1 cellular context compared by ENCODE assay signal in the genomic region with DNA sequence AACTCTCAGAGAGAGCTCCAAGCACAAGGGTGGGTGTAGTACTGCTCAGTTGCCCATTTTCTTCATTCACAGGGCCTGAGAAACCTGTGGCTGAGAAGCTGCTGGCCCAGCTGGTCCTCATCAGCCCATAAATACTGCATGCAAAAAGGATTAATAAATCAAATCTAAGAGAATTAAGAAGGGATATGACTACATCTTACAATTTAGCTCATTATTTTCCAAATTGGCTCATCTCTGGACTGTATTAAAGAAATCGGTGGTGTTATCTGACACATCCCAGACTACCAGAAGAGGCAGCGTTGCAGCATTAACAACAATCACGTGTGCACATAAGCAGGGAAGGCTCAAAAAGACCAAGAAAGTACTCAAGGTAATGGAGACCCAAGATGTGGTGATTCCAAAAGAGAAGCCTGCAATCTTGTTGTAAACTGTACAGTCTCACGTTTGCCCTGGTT.
TF ChIP-seq lines count a peak whose summit lies in the region.

No MANE protein-coding gene starts in this region.

TF ChIP-seq in K562, 482 proteins besides CTCF, POLR2A, EP300 and RAD21 (continued from another document and continues in another):
- TF ChIP-seq, protein P1, sequence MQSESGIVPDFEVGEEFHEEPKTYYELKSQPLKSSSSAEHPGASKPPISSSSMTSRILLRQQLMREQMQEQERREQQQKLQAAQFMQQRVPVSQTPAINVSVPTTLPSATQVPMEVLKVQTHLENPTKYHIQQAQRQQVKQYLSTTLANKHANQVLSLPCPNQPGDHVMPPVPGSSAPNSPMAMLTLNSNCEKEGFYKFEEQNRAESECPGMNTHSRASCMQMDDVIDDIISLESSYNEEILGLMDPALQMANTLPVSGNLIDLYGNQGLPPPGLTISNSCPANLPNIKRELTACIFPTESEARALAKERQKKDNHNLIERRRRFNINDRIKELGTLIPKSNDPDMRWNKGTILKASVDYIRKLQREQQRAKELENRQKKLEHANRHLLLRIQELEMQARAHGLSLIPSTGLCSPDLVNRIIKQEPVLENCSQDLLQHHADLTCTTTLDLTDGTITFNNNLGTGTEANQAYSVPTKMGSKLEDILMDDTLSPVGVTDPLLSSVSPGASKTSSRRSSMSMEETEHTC (IDR thresholded peaks at IDR 0.05) = peak; percentile 79
- no peak for TF ChIP-seq ZBTB1 (CRISPR knock-in tag; IDR thresholded peaks at IDR 0.05; ENCODE audit: borderline replicate concordance, low read depth)
- TF ChIP-seq ESRRB (CRISPR knock-in tag; IDR thresholded peaks at IDR 0.05; ENCODE audit: borderline replicate concordance) = no peak
- no peak for TF ChIP-seq ZNF121 (CRISPR knock-in tag; conservative IDR thresholded peaks at IDR 0.05)
- no peak for TF ChIP-seq ZNF586 (CRISPR knock-in tag; conservative IDR thresholded peaks at IDR 0.05)
- TF ChIP-seq E2F8 (IDR thresholded peaks at IDR 0.05; ENCODE audit: low read depth, partially characterized antibody) = no peak
- peak; percentile 60 for TF ChIP-seq CEBPB (tag; IDR thresholded peaks at IDR 0.05)
- TF ChIP-seq FOXK2 (conservative IDR thresholded peaks at IDR 0.05 in 1 of 2, IDR thresholded peaks at IDR 0.05 in 1 of 2; ENCODE audit: low read depth in 2 of 2) = 0 out of 4 replicates have a peak, but pooled peaks of 1 of the 2 experiments have one; percentile 22
- no peak for TF ChIP-seq ZNF41 (CRISPR knock-in tag; conservative IDR thresholded peaks at IDR 0.05)
- no peak for TF ChIP-seq XRCC3 (IDR thresholded peaks at IDR 0.05)
- no peak for TF ChIP-seq NEUROD1 (IDR thresholded peaks at IDR 0.05; ENCODE audit: borderline replicate concordance, low read depth, low read length, partially characterized antibody)
- no peak for TF ChIP-seq ZNF77 (CRISPR knock-in tag; IDR thresholded peaks at IDR 0.05)
- TF ChIP-seq DPF2 (IDR thresholded peaks at IDR 0.05) = 0 out of 2 replicates have a peak, but pooled peaks have one; percentile 22
- peak; percentile 80 for TF ChIP-seq ZNF592 (IDR thresholded peaks at IDR 0.05)
- TF ChIP-seq ZC3H8 (IDR thresholded peaks at IDR 0.05) = no peak
- no peak for TF ChIP-seq LEF1 (IDR thresholded peaks at IDR 0.05)
- no peak for TF ChIP-seq GTF3C2 (IDR thresholded peaks at IDR 0.05; ENCODE audit: borderline replicate concordance, extremely low read depth, insufficient read length)
- TF ChIP-seq RBFOX2 (IDR thresholded peaks at IDR 0.05; ENCODE audit: low read depth, low read length) = no peak
- TF ChIP-seq EHMT2 (IDR thresholded peaks at IDR 0.05) = peak; percentile 57; the same call in 1 of the 2 replicates
- no peak for TF ChIP-seq DDX20 (tag; IDR thresholded peaks at IDR 0.05; ENCODE audit: low read depth)
- TF ChIP-seq, protein P2, sequence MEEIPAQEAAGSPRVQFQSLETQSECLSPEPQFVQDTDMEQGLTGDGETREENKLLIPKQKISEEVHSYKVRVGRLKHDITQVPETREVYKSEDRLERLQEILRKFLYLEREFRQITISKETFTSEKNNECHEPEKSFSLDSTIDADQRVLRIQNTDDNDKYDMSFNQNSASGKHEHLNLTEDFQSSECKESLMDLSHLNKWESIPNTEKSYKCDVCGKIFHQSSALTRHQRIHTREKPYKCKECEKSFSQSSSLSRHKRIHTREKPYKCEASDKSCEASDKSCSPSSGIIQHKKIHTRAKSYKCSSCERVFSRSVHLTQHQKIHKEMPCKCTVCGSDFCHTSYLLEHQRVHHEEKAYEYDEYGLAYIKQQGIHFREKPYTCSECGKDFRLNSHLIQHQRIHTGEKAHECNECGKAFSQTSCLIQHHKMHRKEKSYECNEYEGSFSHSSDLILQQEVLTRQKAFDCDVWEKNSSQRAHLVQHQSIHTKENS (CRISPR knock-in tag; IDR thresholded peaks at IDR 0.05) = no peak
- TF ChIP-seq, protein P3, sequence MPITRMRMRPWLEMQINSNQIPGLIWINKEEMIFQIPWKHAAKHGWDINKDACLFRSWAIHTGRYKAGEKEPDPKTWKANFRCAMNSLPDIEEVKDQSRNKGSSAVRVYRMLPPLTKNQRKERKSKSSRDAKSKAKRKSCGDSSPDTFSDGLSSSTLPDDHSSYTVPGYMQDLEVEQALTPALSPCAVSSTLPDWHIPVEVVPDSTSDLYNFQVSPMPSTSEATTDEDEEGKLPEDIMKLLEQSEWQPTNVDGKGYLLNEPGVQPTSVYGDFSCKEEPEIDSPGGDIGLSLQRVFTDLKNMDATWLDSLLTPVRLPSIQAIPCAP (CRISPR knock-in tag; IDR thresholded peaks at IDR 0.05; ENCODE audit: borderline replicate concordance) = no peak
- TF ChIP-seq TCF7L2 (IDR thresholded peaks at IDR 0.05; ENCODE audit: low read depth, low read length) = no peak
- no peak for TF ChIP-seq ZMIZ1 (IDR thresholded peaks at IDR 0.05; ENCODE audit: low read depth in 2 of 2, low read length in 2 of 2)
- no peak for TF ChIP-seq SRF (CRISPR knock-in tag; IDR thresholded peaks at IDR 0.05)
- TF ChIP-seq KLF6 (CRISPR knock-in tag; IDR thresholded peaks at IDR 0.05; ENCODE audit: borderline replicate concordance) = no peak
- TF ChIP-seq BRD4 (IDR thresholded peaks at IDR 0.05) = no peak
- TF ChIP-seq ZNF507 (tag; conservative IDR thresholded peaks at IDR 0.05) = no peak
- TF ChIP-seq ZNF699 (CRISPR knock-in tag; IDR thresholded peaks at IDR 0.05; ENCODE audit: insufficient replicate concordance) = no peak
- TF ChIP-seq MYC (IDR thresholded peaks at IDR 0.05; ENCODE audit: low read depth, low read length) = peak; percentile 45; the same call in 1 of the 2 replicates
- no peak for TF ChIP-seq MYC (CRISPR knock-in tag; IDR thresholded peaks at IDR 0.05; ENCODE audit: borderline replicate concordance, low read depth)
- TF ChIP-seq, protein P4, sequence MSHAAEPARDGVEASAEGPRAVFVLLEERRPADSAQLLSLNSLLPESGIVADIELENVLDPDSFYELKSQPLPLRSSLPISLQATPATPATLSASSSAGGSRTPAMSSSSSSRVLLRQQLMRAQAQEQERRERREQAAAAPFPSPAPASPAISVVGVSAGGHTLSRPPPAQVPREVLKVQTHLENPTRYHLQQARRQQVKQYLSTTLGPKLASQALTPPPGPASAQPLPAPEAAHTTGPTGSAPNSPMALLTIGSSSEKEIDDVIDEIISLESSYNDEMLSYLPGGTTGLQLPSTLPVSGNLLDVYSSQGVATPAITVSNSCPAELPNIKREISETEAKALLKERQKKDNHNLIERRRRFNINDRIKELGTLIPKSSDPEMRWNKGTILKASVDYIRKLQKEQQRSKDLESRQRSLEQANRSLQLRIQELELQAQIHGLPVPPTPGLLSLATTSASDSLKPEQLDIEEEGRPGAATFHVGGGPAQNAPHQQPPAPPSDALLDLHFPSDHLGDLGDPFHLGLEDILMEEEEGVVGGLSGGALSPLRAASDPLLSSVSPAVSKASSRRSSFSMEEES (CRISPR knock-in tag; IDR thresholded peaks at IDR 0.05) = no peak
- TF ChIP-seq SUPT5H (IDR thresholded peaks at IDR 0.05) = no peak
- TF ChIP-seq TOE1 (IDR thresholded peaks at IDR 0.05; ENCODE audit: borderline replicate concordance) = peak; percentile 60; the same call in 1 of the 2 replicates
- TF ChIP-seq TOE1 (CRISPR knock-in tag; IDR thresholded peaks at IDR 0.05; ENCODE audit: borderline replicate concordance, low read depth) = no peak
- TF ChIP-seq CCNT2 (IDR thresholded peaks at IDR 0.05; ENCODE audit: borderline replicate concordance, extremely low read depth, insufficient read length, low read depth, low read length) = no peak
- TF ChIP-seq ZNF766 (CRISPR knock-in tag; conservative IDR thresholded peaks at IDR 0.05) = no peak
- no peak for TF ChIP-seq HDAC1 (IDR thresholded peaks at IDR 0.05)
- TF ChIP-seq HNRNPLL (IDR thresholded peaks at IDR 0.05; ENCODE audit: low read depth, low read length, poor library complexity, severe bottlenecking) = no peak
- TF ChIP-seq ZNF561 (CRISPR knock-in tag; conservative IDR thresholded peaks at IDR 0.05) = no peak
- peak; percentile 58 for TF ChIP-seq L3MBTL2 (IDR thresholded peaks at IDR 0.05)
- peak; percentile 82 for TF ChIP-seq USF1 (CRISPR knock-in tag; IDR thresholded peaks at IDR 0.05)
- TF ChIP-seq RFX7 (CRISPR knock-in tag; IDR thresholded peaks at IDR 0.05) = no peak
